ENCODE assay signal across 18 cellular contexts in the genomic region with DNA sequence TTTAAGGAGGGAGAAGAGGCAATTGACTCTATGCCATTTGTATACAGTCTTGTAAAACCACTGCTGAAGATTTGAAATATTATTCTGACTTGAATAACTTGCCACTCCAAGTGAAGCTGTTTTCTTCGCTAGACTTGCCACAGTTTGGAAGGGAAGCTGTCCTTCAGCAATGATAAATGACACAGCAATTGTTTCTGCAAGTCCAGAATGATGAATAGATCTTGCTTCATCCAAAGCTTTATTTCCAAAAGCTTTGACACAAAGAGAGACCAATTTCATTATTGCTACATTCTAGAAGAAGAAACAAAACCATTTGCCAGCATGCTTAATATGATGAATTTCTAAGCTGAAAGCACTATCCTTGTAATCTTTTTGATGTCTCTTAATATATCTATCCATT.
DNase-seq lines count a peak whose midpoint lies in the region; ATAC-seq and TF ChIP-seq lines count a peak whose summit lies in the region.
"Had no signal": no experiment of that assay in that cellular context is flagged by ENCODE, and none has a peak within 500 bp of the region (broad histone marks: within the 10 kb centered on the region; RNA-seq: fewer than 3 reads in every experiment).

No MANE protein-coding gene starts in this region.

- H3K4me1 Mint-ChIP-seq in mesothelial cell of epicardium: peaks cover 31% of the 10 kb centered on the region
- H3K4me1 Mint-ChIP-seq: activated CD4-positive, alpha-beta T cell treated with anti-CD3 and anti-CD28 coated beads, Interleukin-2, amount 10 ng/mL, durations not matched to agents 7 days and 5 days; activated naive CD4-positive, alpha-beta T cell treated with anti-CD3 and anti-CD28 coated beads, Interleukin-2, amount 10 ng/mL, durations not matched to agents 7 days and 5 days; naive thymus-derived CD8-positive, alpha-beta T cell had no signal

- H3K4me3 Mint-ChIP-seq in mesothelial cell of epicardium: no peak overlapping the region
- H3K4me3 Mint-ChIP-seq: activated CD4-positive, alpha-beta T cell treated with anti-CD3 and anti-CD28 coated beads, Interleukin-2, amount 10 ng/mL, durations not matched to agents 7 days and 5 days; activated naive CD4-positive, alpha-beta T cell treated with anti-CD3 and anti-CD28 coated beads, Interleukin-2, amount 10 ng/mL, durations not matched to agents 7 days and 5 days; naive thymus-derived CD8-positive, alpha-beta T cell had no signal

- H3K4me3 ChIP-seq in cardiac fibroblast (replicated peaks in 1 of 2; ENCODE audit: low read depth in 2 of 2, low read length in 2 of 2): no peak overlapping the region
- H3K4me3 ChIP-seq in thyroid gland (replicated peaks in 1 of 3): no peak overlapping the region
- H3K4me3 ChIP-seq: BLaER1 treated with 17β-estradiol and CSF1 and Interleukin-3, amounts not matched to agents 10 nM and 100 nM; SK-N-MC had no signal

- peak overlapping the region in 2 of 3 donors; percentile 31 to 39 for H3K27ac ChIP-seq in thyroid gland
- H3K27ac ChIP-seq: BLaER1 treated with 17β-estradiol and CSF1 and Interleukin-3, amounts not matched to agents 10 nM and 100 nM; brain microvascular endothelial cell; SK-N-MC had no signal

- intact Hi-C loops in thyroid gland (cut with DNase I): no loop called here

- TF ChIP-seq POLR2A in thyroid gland (IDR thresholded peaks at IDR 0.05): no peak

- DNase-seq in NOMO-1 (lab: John Stamatoyannopoulos, UW; ENCODE audit: unreplicated experiment in 2 of 2): peak; percentile 48 to 90
- DNase-seq in cardiac fibroblast (ENCODE audit: low read depth in 2 of 2): peak; percentile 33 to 43
- DNase-seq in mesothelial cell of epicardium (ENCODE audit: low spot score in 2 of 2, unreplicated experiment in 2 of 2): no peak
- DNase-seq in thyroid gland: no peak
- no peak for DNase-seq in SW480 (ENCODE audit: low spot score)
- no peak for DNase-seq in NCI-H2227 treated with DMSO at 0.1 percent for 48 hours (lab: John Stamatoyannopoulos, UW)
- DNase-seq: activated CD4-positive, alpha-beta T cell treated with anti-CD3 and anti-CD28 coated beads, Interleukin-2, amount 10 ng/mL, durations not matched to agents 7 days and 5 days; activated naive CD4-positive, alpha-beta T cell treated with anti-CD3 and anti-CD28 coated beads, Interleukin-2, amount 10 ng/mL, durations not matched to agents 7 days and 5 days; activated T-cell treated with anti-CD3 and anti-CD28 coated beads for 4 hours; brain microvascular endothelial cell; H7; Kasumi-1; naive thymus-derived CD8-positive, alpha-beta T cell; NCI-H146; substantia nigra had no signal

- TF ChIP-seq CTCF in cardiac fibroblast (IDR thresholded peaks at IDR 0.05; ENCODE audit: low read depth, low read length) (no peak), mesothelial cell of epicardium (IDR thresholded peaks at IDR 0.05; ENCODE audit: unreplicated experiment) (no peak), thyroid gland (IDR thresholded peaks at IDR 0.05) (no peak)

- no peaks in the 10 kb centered on the region for H3K36me3 ChIP-seq in thyroid gland
- H3K36me3 ChIP-seq: BLaER1 treated with 17β-estradiol and CSF1 and Interleukin-3, amounts not matched to agents 10 nM and 100 nM; brain microvascular endothelial cell had no signal

- H3K27me3 ChIP-seq in thyroid gland: no peaks in the 10 kb centered on the region
- H3K27me3 ChIP-seq: BLaER1 treated with 17β-estradiol and CSF1 and Interleukin-3, amounts not matched to agents 10 nM and 100 nM; brain microvascular endothelial cell had no signal

- H3K36me3 Mint-ChIP-seq in mesothelial cell of epicardium: no peaks in the 10 kb centered on the region
- H3K36me3 Mint-ChIP-seq: activated naive CD4-positive, alpha-beta T cell treated with anti-CD3 and anti-CD28 coated beads, Interleukin-2, amount 10 ng/mL, durations not matched to agents 7 days and 5 days; naive thymus-derived CD8-positive, alpha-beta T cell had no signal

- peaks cover 8 to 23% of the 10 kb centered on the region in 2 donors for H3K4me1 ChIP-seq in thyroid gland

- WGBS in thyroid gland, 2 donors: 58 to 60% methylated on average over 1 of the region's 1 CpG

- no peaks in the 10 kb centered on the region for H3K27me3 Mint-ChIP-seq in mesothelial cell of epicardium (ENCODE audit: low read depth)

- no peak for ATAC-seq in HG02588 (IDR thresholded peaks at IDR 0.05; ENCODE audit: unreplicated experiment)
- ATAC-seq: naive thymus-derived CD8-positive, alpha-beta T cell had no signal

- H3K9me3 ChIP-seq in thyroid gland: no peaks in the 10 kb centered on the region
- H3K9me3 ChIP-seq: BLaER1 treated with 17β-estradiol and CSF1 and Interleukin-3, amounts not matched to agents 10 nM and 100 nM had no signal

- H3K27ac Mint-ChIP-seq in mesothelial cell of epicardium: peak overlapping the region; percentile 79
- H3K27ac Mint-ChIP-seq: activated CD4-positive, alpha-beta T cell treated with anti-CD3 and anti-CD28 coated beads, Interleukin-2, amount 10 ng/mL, durations not matched to agents 7 days and 5 days; activated naive CD4-positive, alpha-beta T cell treated with anti-CD3 and anti-CD28 coated beads, Interleukin-2, amount 10 ng/mL, durations not matched to agents 7 days and 5 days; naive thymus-derived CD8-positive, alpha-beta T cell had no signal

- no peaks in the 10 kb centered on the region for H3K9me3 Mint-ChIP-seq in mesothelial cell of epicardium
- H3K9me3 Mint-ChIP-seq: activated CD4-positive, alpha-beta T cell treated with anti-CD3 and anti-CD28 coated beads, Interleukin-2, amount 10 ng/mL, durations not matched to agents 7 days and 5 days; activated naive CD4-positive, alpha-beta T cell treated with anti-CD3 and anti-CD28 coated beads, Interleukin-2, amount 10 ng/mL, durations not matched to agents 7 days and 5 days; naive thymus-derived CD8-positive, alpha-beta T cell had no signal

Comparison
In these comparisons a context has a peak if more than half of its experiments do, and no peak if none do; other contexts are left out.
1. DNase-seq: peak in NOMO-1 (2 of 2) and cardiac fibroblast (2 of 2); none in mesothelial cell of epicardium (0 of 2), thyroid gland (0 of 2), SW480 (single experiment) and NCI-H2227 treated with DMSO at 0.1 percent for 48 hours (single experiment).